1 cellular context compared by ENCODE assay signal in genomic region chr3:168157301-168157700, GRCh38.
TF ChIP-seq lines count a peak whose summit lies in the region.

No MANE protein-coding gene starts in this region.

TF ChIP-seq in K562, 482 proteins besides CTCF, POLR2A, EP300 and RAD21 (continued from another document and continues in another):
- TF ChIP-seq VEZF1 (CRISPR knock-in tag; IDR thresholded peaks at IDR 0.05) (peak; percentile 67), NONO (IDR thresholded peaks at IDR 0.05; ENCODE audit: low read depth in 2 of 2, low read length in 1 of 2) (peak in 1 of 2 experiments; percentile 66; a peak in 2 of 4 replicates), FOXP1 (CRISPR knock-in tag; IDR thresholded peaks at IDR 0.05) (no peak), ZNF512 (tag; IDR thresholded peaks at IDR 0.05) (no peak), MAFG (tag; conservative IDR thresholded peaks at IDR 0.05) (no peak), EZH2 (IDR thresholded peaks at IDR 0.05; ENCODE audit: borderline replicate concordance, low read depth, low read length) (peak; percentile 73; the same call in 1 of the 2 replicates), HMGN3 (IDR thresholded peaks at IDR 0.05; ENCODE audit: borderline replicate concordance, extremely low read depth, insufficient read length, low read depth, low read length) (peak; percentile 92), FOXJ3 (CRISPR knock-in tag; IDR thresholded peaks at IDR 0.05) (no peak), FOS (IDR thresholded peaks at IDR 0.05; ENCODE audit: extremely low read depth, insufficient read length) (no peak), CREM (IDR thresholded peaks at IDR 0.05; ENCODE audit: low read depth) (peak; percentile 80), GATAD2B (IDR thresholded peaks at IDR 0.05; ENCODE audit: borderline replicate concordance) (peak; percentile 96), HOXB6 (CRISPR knock-in tag; IDR thresholded peaks at IDR 0.05; ENCODE audit: borderline replicate concordance) (no peak), ZFP1 (CRISPR knock-in tag; IDR thresholded peaks at IDR 0.05) (no peak), ZNF551 (CRISPR knock-in tag; IDR thresholded peaks at IDR 0.05) (no peak), ZMIZ1 (IDR thresholded peaks at IDR 0.05; ENCODE audit: low read depth in 2 of 2, low read length in 2 of 2) (peak in 1 of 2 experiments; percentile 98; a peak in 2 of 4 replicates), RB1 (IDR thresholded peaks at IDR 0.05; ENCODE audit: low read depth) (peak; percentile 37; the same call in 1 of the 2 replicates), ZSCAN29 (IDR thresholded peaks at IDR 0.05) (no peak), CHCHD3 (CRISPR knock-in tag; IDR thresholded peaks at IDR 0.05) (no peak), REST (CRISPR knock-in tag; IDR thresholded peaks at IDR 0.05; ENCODE audit: low read depth) (no peak), CHAMP1 (IDR thresholded peaks at IDR 0.05) (peak; percentile 96), JUN (IDR thresholded peaks at IDR 0.05; ENCODE audit: borderline replicate concordance, low read depth, low read length) (peak; percentile 50; the same call in 1 of the 2 replicates), JUN (CRISPR knock-in tag; IDR thresholded peaks at IDR 0.05; ENCODE audit: borderline replicate concordance) (no peak), RBM22 (IDR thresholded peaks at IDR 0.05; ENCODE audit: low read depth, low read length, poor library complexity, severe bottlenecking) (no peak), ZNF764 (CRISPR knock-in tag; IDR thresholded peaks at IDR 0.05; ENCODE audit: low read depth) (no peak), NFATC3 (IDR thresholded peaks at IDR 0.05) (peak; percentile 77), ZNF644 (tag; IDR thresholded peaks at IDR 0.05; ENCODE audit: low read depth) (peak; percentile 89), KDM2B (CRISPR knock-in tag; IDR thresholded peaks at IDR 0.05) (no peak), ARID1B (IDR thresholded peaks at IDR 0.05) (peak; percentile 99), CEBPB (tag; IDR thresholded peaks at IDR 0.05) (peak; percentile 54; the same call in 1 of the 2 replicates), PBX2 (CRISPR knock-in tag; IDR thresholded peaks at IDR 0.05; ENCODE audit: low read depth) (no peak), PBX2 (tag; conservative IDR thresholded peaks at IDR 0.05; ENCODE audit: low read depth) (0 out of 2 replicates have a peak, but pooled peaks have one; percentile 34), LARP7 (IDR thresholded peaks at IDR 0.05) (no peak), ZFX (CRISPR knock-in tag; IDR thresholded peaks at IDR 0.05) (peak; percentile 44; the same call in 1 of the 2 replicates), ZNF347 (CRISPR knock-in tag; IDR thresholded peaks at IDR 0.05; ENCODE audit: low read depth) (no peak), ZKSCAN3 (CRISPR knock-in tag; IDR thresholded peaks at IDR 0.05) (no peak), ZSCAN32 (CRISPR knock-in tag; IDR thresholded peaks at IDR 0.05) (no peak)
- TF ChIP-seq, protein P1, sequence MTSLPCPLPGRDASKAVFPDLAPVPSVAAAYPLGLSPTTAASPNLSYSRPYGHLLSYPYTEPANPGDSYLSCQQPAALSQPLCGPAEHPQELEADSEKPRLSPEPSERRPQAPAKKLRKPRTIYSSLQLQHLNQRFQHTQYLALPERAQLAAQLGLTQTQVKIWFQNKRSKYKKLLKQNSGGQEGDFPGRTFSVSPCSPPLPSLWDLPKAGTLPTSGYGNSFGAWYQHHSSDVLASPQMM (CRISPR knock-in tag; IDR thresholded peaks at IDR 0.05) = no peak
- TF ChIP-seq, protein P2, sequence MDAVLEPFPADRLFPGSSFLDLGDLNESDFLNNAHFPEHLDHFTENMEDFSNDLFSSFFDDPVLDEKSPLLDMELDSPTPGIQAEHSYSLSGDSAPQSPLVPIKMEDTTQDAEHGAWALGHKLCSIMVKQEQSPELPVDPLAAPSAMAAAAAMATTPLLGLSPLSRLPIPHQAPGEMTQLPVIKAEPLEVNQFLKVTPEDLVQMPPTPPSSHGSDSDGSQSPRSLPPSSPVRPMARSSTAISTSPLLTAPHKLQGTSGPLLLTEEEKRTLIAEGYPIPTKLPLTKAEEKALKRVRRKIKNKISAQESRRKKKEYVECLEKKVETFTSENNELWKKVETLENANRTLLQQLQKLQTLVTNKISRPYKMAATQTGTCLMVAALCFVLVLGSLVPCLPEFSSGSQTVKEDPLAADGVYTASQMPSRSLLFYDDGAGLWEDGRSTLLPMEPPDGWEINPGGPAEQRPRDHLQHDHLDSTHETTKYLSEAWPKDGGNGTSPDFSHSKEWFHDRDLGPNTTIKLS (IDR thresholded peaks at IDR 0.05; ENCODE audit: borderline replicate concordance, low read depth) = 0 out of 2 replicates have a peak, but pooled peaks have one; percentile 44
- TF ChIP-seq, protein P3, sequence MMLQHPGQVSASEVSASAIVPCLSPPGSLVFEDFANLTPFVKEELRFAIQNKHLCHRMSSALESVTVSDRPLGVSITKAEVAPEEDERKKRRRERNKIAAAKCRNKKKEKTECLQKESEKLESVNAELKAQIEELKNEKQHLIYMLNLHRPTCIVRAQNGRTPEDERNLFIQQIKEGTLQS (IDR thresholded peaks at IDR 0.05) = peak; percentile 74
- TF ChIP-seq, protein P3 (CRISPR knock-in tag; conservative IDR thresholded peaks at IDR 0.05) = no peak
- TF ChIP-seq, protein P4, sequence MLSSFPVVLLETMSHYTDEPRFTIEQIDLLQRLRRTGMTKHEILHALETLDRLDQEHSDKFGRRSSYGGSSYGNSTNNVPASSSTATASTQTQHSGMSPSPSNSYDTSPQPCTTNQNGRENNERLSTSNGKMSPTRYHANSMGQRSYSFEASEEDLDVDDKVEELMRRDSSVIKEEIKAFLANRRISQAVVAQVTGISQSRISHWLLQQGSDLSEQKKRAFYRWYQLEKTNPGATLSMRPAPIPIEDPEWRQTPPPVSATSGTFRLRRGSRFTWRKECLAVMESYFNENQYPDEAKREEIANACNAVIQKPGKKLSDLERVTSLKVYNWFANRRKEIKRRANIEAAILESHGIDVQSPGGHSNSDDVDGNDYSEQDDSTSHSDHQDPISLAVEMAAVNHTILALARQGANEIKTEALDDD (IDR thresholded peaks at IDR 0.05) = no peak
- TF ChIP-seq, protein P5, sequence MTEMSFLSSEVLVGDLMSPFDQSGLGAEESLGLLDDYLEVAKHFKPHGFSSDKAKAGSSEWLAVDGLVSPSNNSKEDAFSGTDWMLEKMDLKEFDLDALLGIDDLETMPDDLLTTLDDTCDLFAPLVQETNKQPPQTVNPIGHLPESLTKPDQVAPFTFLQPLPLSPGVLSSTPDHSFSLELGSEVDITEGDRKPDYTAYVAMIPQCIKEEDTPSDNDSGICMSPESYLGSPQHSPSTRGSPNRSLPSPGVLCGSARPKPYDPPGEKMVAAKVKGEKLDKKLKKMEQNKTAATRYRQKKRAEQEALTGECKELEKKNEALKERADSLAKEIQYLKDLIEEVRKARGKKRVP (CRISPR knock-in tag; IDR thresholded peaks at IDR 0.05) = peak; percentile 94
